ENCODE assay signal across 22 cellular contexts in the genomic region with DNA sequence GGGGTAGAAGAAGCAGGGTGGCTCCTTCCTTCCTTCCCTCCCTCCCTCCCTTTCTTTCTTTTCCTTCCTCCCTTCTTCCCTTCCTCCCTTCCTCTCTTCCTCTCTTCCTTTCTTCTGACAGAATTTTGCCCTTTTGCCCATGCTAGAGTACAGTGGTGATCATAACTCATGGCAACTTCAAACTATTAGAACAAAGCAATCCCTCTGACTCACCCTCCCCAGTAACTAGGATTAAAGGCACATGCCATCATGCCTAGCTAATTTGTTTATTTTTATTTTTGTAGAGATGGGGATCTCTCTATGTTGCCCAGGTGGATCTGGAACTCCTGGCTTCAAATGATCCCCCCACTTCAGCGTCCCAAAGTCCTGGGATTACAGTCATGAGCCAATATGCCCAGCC. TPM values are rescaled to one million over a fixed set of nuclear protein-coding genes. Genes with fewer than 3 reads are reported as not detected.
A peak's percentile ranks its signal among the peaks of the same experiment; 100 is the strongest.
DNase-seq lines count a peak whose midpoint lies in the region; ATAC-seq and TF ChIP-seq lines count a peak whose summit lies in the region.
"Had no signal": no experiment of that assay in that cellular context is flagged by ENCODE, and none has a peak within 500 bp of the region (broad histone marks: within the 10 kb centered on the region; RNA-seq: fewer than 3 reads in every experiment).

No MANE protein-coding gene starts in this region.

- TF ChIP-seq CTCF in brain microvascular endothelial cell (IDR thresholded peaks at IDR 0.05; ENCODE audit: low read depth, low read length, missing control alignments) (no peak), fibroblast of villous mesenchyme (IDR thresholded peaks at IDR 0.05; ENCODE audit: insufficient read depth, low read depth, low read length) (no peak)

- H3K27ac ChIP-seq in brain microvascular endothelial cell: no peak overlapping the region
- H3K27ac ChIP-seq: body of pancreas, coronary artery, left ventricle myocardium inferior, transverse colon had no signal

- DNase-seq in M059J (ENCODE audit: low read depth) (peak; percentile 80), brain microvascular endothelial cell (peak; percentile 17), fibroblast of villous mesenchyme (ENCODE audit: low read depth) (peak; percentile 3), NCI-H1694 treated with DMSO at 0.1 percent for 48 hours (lab: John Stamatoyannopoulos, UW) (no peak)
- no peak for DNase-seq in stimulated activated naive CD4-positive, alpha-beta T cell (lab: John Stamatoyannopoulos, UW)
- DNase-seq: activated CD4-positive, alpha-beta T cell treated with anti-CD3 and anti-CD28 coated beads for 1 hour; body of pancreas; DMS79; left ventricle myocardium inferior; NCI-H1105 treated with DMSO at 0.1 percent for 48 hours; NCI-H524 treated with DMSO at 0.1 percent for 48 hours; stimulated activated CD4-positive, alpha-beta T cell treated with anti-CD3 and anti-CD28 coated beads, Interleukin-4, amount 100 ng/mL, for 1 hour; stimulated activated naive CD8-positive, alpha-beta T cell treated with anti-CD3 and anti-CD28 coated beads, Interleukin-15, amount 100 ng/mL, for 72 hours; SW 1271; transverse colon had no signal

- no peak overlapping the region for H3K4me3 ChIP-seq in brain microvascular endothelial cell (ENCODE audit: low read depth, low read length)
- no peak overlapping the region for H3K4me3 ChIP-seq in fibroblast of villous mesenchyme (ENCODE audit: low read depth, low read length)
- H3K4me3 ChIP-seq: body of pancreas, coronary artery, left ventricle myocardium inferior, transverse colon had no signal

- ATAC-seq in GM18502 (IDR thresholded peaks at IDR 0.05; ENCODE audit: poor library complexity, unreplicated experiment) (no peak), HG02588 (IDR thresholded peaks at IDR 0.05; ENCODE audit: unreplicated experiment) (no peak)
- ATAC-seq: body of pancreas; Right ventricle myocardium inferior; stimulated activated naive CD8-positive, alpha-beta T cell treated with anti-CD3 and anti-CD28 coated beads, Interleukin-15, amount 100 ng/mL, for 72 hours had no signal

- in situ Hi-C loops in brain microvascular endothelial cell (cut with HindIII; ENCODE audit: low pct_ligation_motif_present, low sequenced_read_pairs): no loop called here

- H3K36me3 ChIP-seq in brain microvascular endothelial cell (replicated peaks): no peaks in the 10 kb centered on the region
- H3K36me3 ChIP-seq: left ventricle myocardium inferior, transverse colon had no signal

- no peaks in the 10 kb centered on the region for H3K27me3 ChIP-seq in brain microvascular endothelial cell (replicated peaks)
- H3K27me3 ChIP-seq: body of pancreas, transverse colon had no signal

RNA-seq across cellular contexts. Expression of a gene that starts 10.0 kb away (rescaled TPM):
- not detected in 2 replicates for total RNA-seq in M059J (2014; rRNA removed; shearing (Covaris generic))
- total RNA-seq in fibroblast of villous mesenchyme: not detected in 2 replicates
- total RNA-seq: activated CD8-positive, alpha-beta memory T cell treated with anti-CD3 and anti-CD28 coated beads for 36 hours; body of pancreas; left ventricle myocardium inferior; mucosa of gallbladder; pulmonary artery endothelial cell; Right ventricle myocardium inferior; transverse colon had no signal

RNA-seq across cellular contexts. Expression of a gene that starts 37.1 kb away (rescaled TPM):
- 58.4 and 62.6 TPM in 2 replicates for total RNA-seq in M059J (2014; rRNA removed; shearing (Covaris generic))
- 12.6 and 30.2 TPM in 2 replicates for total RNA-seq in fibroblast of villous mesenchyme
- total RNA-seq: body of pancreas had no signal

Comparison
In these comparisons a context has a peak if more than half of its experiments do, and no peak if none do; other contexts are left out.
1. DNase-seq: peak in M059J (single experiment), brain microvascular endothelial cell (single experiment) and fibroblast of villous mesenchyme (single experiment); none in stimulated activated naive CD4-positive, alpha-beta T cell (0 of 6) and NCI-H1694 treated with DMSO at 0.1 percent for 48 hours (single experiment).